In the genomic region with DNA sequence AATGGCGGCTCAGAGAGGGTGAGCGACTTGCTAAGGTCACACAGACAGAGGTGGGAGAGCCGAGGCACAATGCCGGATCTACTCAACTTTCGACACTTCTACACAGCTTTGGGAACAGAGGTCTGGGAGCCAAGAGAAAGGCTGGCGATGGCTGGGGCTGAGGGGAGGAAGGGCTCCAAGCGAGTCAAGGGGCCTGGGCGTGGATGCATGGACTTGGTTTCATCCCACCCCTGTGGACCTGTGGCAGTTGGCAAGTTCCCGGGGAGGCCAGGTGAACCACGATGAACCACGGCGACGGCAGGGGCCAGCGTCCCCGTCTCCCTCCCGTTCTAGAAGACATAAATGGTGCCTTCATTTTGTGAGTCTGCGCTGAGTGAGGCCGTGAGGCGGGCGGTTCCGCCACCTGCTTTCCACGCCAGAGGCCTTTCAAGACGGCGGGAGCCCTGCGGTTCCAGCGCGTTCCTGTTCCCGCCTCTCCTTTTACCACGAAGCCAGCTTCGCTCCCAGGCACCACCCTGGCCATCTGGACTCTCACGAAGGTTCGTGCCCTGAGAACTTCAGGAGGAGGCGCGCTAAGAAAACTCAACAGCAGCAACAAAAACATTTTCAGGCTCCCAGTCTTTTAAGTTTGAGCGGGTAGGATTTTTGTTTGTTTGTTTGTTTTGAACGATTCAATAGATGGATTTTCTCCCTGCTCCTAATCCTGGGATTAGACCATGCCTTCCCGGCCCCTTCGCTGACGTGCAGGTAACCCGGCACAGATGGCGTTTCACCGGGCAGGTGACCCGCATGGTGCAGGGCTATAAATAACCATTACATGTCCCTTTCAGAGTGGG, we compare ENCODE assay signal across 1 cellular context.
TF ChIP-seq lines count a peak whose summit lies in the region.

No MANE protein-coding gene starts in this region.

TF ChIP-seq in HepG2, 621 proteins besides CTCF, POLR2A, EP300 and RAD21:
- peak; percentile 87 for TF ChIP-seq ZNF768 (CRISPR knock-in tag; IDR thresholded peaks at IDR 0.05)
- TF ChIP-seq HIC2 (CRISPR knock-in tag; IDR thresholded peaks at IDR 0.05; ENCODE audit: low read depth): no peak
- TF ChIP-seq ZNF354B (CRISPR knock-in tag; IDR thresholded peaks at IDR 0.05): no peak
- TF ChIP-seq ZNF232 (CRISPR knock-in tag; IDR thresholded peaks at IDR 0.05; ENCODE audit: borderline replicate concordance): no peak
TF ChIP-seq in HepG2: peak in this region for 1.
